In genomic region chr1:164587617-164588367, GRCh38 we compare ENCODE assay signal across 13 cellular contexts. TPM values are rescaled to one million over a fixed set of nuclear protein-coding genes. Genes with fewer than 3 reads are reported as not detected.
DNase-seq lines count a peak whose midpoint lies in the region; ATAC-seq and TF ChIP-seq lines count a peak whose summit lies in the region.
"Had no signal": no experiment of that assay in that cellular context is flagged by ENCODE, and none has a peak within 500 bp of the region (broad histone marks: within the 10 kb centered on the region; RNA-seq: fewer than 3 reads in every experiment).

No MANE protein-coding gene starts in this region.

- ATAC-seq in HG02763 (IDR thresholded peaks at IDR 0.05; ENCODE audit: unreplicated experiment), result no peak
- ATAC-seq: activated CD8-positive, alpha-beta memory T cell treated with anti-CD3 and anti-CD28 coated beads, Interleukin-2, amount 10 ng/mL, durations not matched to agents 7 days and 5 days; T-cell had no signal

- peak overlapping the region; percentile 99 for H3K27ac ChIP-seq in ectodermal cell (ENCODE audit: insufficient read depth, low read depth, low read length, poor library complexity, severe bottlenecking)
- H3K27ac ChIP-seq: parathyroid adenoma had no signal

- H3K36me3 Mint-ChIP-seq in neural crest cell (ENCODE audit: low read depth), result peaks cover 2% of the 10 kb centered on the region
- H3K36me3 Mint-ChIP-seq: activated CD8-positive, alpha-beta memory T cell treated with anti-CD3 and anti-CD28 coated beads, Interleukin-2, amount 10 ng/mL, durations not matched to agents 7 days and 5 days; T-cell had no signal

- H3K4me3 Mint-ChIP-seq in neural crest cell, result peak overlapping the region; percentile 39
- H3K4me3 Mint-ChIP-seq: activated CD8-positive, alpha-beta memory T cell treated with anti-CD3 and anti-CD28 coated beads, Interleukin-2, amount 10 ng/mL, durations not matched to agents 7 days and 5 days; T-cell had no signal

- peaks cover 4% of the 10 kb centered on the region for H3K36me3 ChIP-seq in ectodermal cell (ENCODE audit: control insufficient read depth, insufficient read depth, low read length)

- 50 to 52% methylated on average over 10 of the region's 10 CpGs for WGBS in ectodermal cell, 2 experiments

- H3K27ac Mint-ChIP-seq in neural crest cell (ENCODE audit: unreplicated experiment), result peak overlapping the region; percentile 78
- H3K27ac Mint-ChIP-seq: activated CD8-positive, alpha-beta memory T cell treated with anti-CD3 and anti-CD28 coated beads, Interleukin-2, amount 10 ng/mL, durations not matched to agents 7 days and 5 days; T-cell had no signal

- no peaks in the 10 kb centered on the region for H3K27me3 ChIP-seq in ectodermal cell (ENCODE audit: control insufficient read depth, insufficient read depth, low read length, poor library complexity, severe bottlenecking)

- H3K9me3 Mint-ChIP-seq in neural crest cell, result no peaks in the 10 kb centered on the region
- H3K9me3 Mint-ChIP-seq: T-cell had no signal

- H3K27me3 Mint-ChIP-seq in neural crest cell (ENCODE audit: low read depth), result no peaks in the 10 kb centered on the region
- H3K27me3 Mint-ChIP-seq: activated CD8-positive, alpha-beta memory T cell treated with anti-CD3 and anti-CD28 coated beads, Interleukin-2, amount 10 ng/mL, durations not matched to agents 7 days and 5 days had no signal

- no peak overlapping the region for H3K4me3 ChIP-seq in ectodermal cell (ENCODE audit: insufficient read depth, low read depth, low read length)

- no peaks in the 10 kb centered on the region for H3K9me3 ChIP-seq in ectodermal cell (ENCODE audit: control insufficient read depth, low read length)

- TF ChIP-seq CTCF in neural crest cell (conservative IDR thresholded peaks at IDR 0.05), result no peak

- DNase-seq in DMS153 (lab: John Stamatoyannopoulos, UW) (peak; percentile 67), NCI-H187 (lab: John Stamatoyannopoulos, UW) (peak; percentile 48), neural crest cell (ENCODE audit: low read depth, low spot score) (no peak), activated gamma-delta T cell (lab: John Stamatoyannopoulos, UW) (no peak), HK-2 (ENCODE audit: unreplicated experiment) (no peak), GF-D8 (lab: John Stamatoyannopoulos, UW) (no peak)
- DNase-seq: activated CD8-positive, alpha-beta memory T cell treated with anti-CD3 and anti-CD28 coated beads, Interleukin-2, amount 10 ng/mL, durations not matched to agents 7 days and 5 days; amniotic stem cell; kidney glomerular epithelial cell; T-cell had no signal

- peaks cover 72% of the 10 kb centered on the region for H3K4me1 ChIP-seq in ectodermal cell (ENCODE audit: control insufficient read depth, insufficient read depth, low read length)

- H3K4me1 Mint-ChIP-seq in neural crest cell, result peaks cover 82% of the 10 kb centered on the region
- H3K4me1 Mint-ChIP-seq: activated CD8-positive, alpha-beta memory T cell treated with anti-CD3 and anti-CD28 coated beads, Interleukin-2, amount 10 ng/mL, durations not matched to agents 7 days and 5 days; T-cell had no signal

RNA-seq across cellular contexts. Expression of gene PBX1, which starts 28.8 kb away (rescaled TPM):
- polyA plus RNA-seq in ectodermal cell (2013, experiment 1 of 4), result 97.2 TPM
- 92.0 TPM for polyA plus RNA-seq in ectodermal cell (2013, experiment 2 of 4)
- polyA plus RNA-seq in ectodermal cell (2013, experiment 3 of 4), result 72.5 TPM
- 89.3 TPM for polyA plus RNA-seq in ectodermal cell (2013, experiment 4 of 4)
- total RNA-seq in neural crest cell, result 68.9 and 71.7 TPM in 2 replicates
- total RNA-seq: activated CD8-positive, alpha-beta memory T cell treated with anti-CD3 and anti-CD28 coated beads, Interleukin-2, amount 10 ng/mL, durations not matched to agents 7 days and 5 days had no signal

Comparison
In these comparisons a context has a peak if more than half of its experiments do, and no peak if none do; other contexts are left out.
1. DNase-seq: peak in DMS153 (single experiment) and NCI-H187 (2 of 2); none in neural crest cell (single experiment), activated gamma-delta T cell (single experiment), HK-2 (single experiment) and GF-D8 (single experiment).